Comparison of ENCODE assay signal across 8 cellular contexts in the genomic region with DNA sequence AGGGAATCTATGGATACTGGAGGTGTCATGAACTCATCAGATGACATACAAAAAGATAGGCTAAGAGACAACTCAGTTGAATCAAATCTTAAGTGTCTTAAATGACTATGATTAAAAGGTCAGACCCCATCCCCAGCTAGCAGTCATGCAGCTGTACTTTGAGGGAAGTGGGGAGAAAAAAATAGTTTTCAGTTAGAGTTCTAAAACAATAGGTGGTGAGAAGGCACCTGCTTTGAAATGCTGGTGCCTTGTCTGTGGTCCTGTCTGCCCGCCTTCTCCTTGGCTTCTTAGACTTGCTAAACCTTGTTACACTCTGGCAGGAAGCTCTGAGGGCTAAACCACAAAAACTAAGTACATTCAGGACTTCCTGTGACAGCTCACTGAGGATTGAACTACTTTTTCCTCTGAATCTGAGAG. TPM values are rescaled to one million over a fixed set of nuclear protein-coding genes. Genes with fewer than 3 reads are reported as not detected.
A peak's percentile ranks its signal among the peaks of the same experiment; 100 is the strongest.
DNase-seq lines count a peak whose midpoint lies in the region; ATAC-seq and TF ChIP-seq lines count a peak whose summit lies in the region.

No MANE protein-coding gene starts in this region.

- no peaks in the 10 kb centered on the region for H3K4me1 ChIP-seq in ascending aorta

- no peaks in the 10 kb centered on the region for H3K27me3 ChIP-seq in ascending aorta

- H3K36me3 ChIP-seq in ascending aorta, result no peaks in the 10 kb centered on the region

- intact Hi-C loops in ascending aorta (cut with DNase I), result no loop called here

- no peaks in the 10 kb centered on the region for H3K9me3 ChIP-seq in ascending aorta

- ATAC-seq in GM18873 (IDR thresholded peaks at IDR 0.05; ENCODE audit: low FRiP score, unreplicated experiment), result peak; percentile 81
- peak; percentile 73 for ATAC-seq in HG02943 (IDR thresholded peaks at IDR 0.05; ENCODE audit: low read depth, unreplicated experiment)

- H3K4me3 ChIP-seq in astrocyte of the spinal cord (ENCODE audit: low read depth, low read length) (no peak overlapping the region), ascending aorta (no peak overlapping the region)

- no peak overlapping the region for H3K27ac ChIP-seq in ascending aorta

- in situ Hi-C loops in astrocyte of the spinal cord (cut with HindIII; ENCODE audit: low sequenced_read_pairs), result no loop called here

- DNase-seq in SIG-M5 treated with dmso at 0.1 percent for 504 hours (lab: John Stamatoyannopoulos, UW; ENCODE audit: unreplicated experiment), result peak; percentile 51
- peak; percentile 67 for DNase-seq in astrocyte of the spinal cord (ENCODE audit: low read depth, low spot score)
- DNase-seq in stimulated activated naive CD4-positive, alpha-beta T cell treated with Interleukin-2 at 50 U/mL for 16 hours (lab: John Stamatoyannopoulos, UW), result peak; percentile 72
- DNase-seq in SHP77 treated with DMSO at 0.1 percent for 48 hours (lab: John Stamatoyannopoulos, UW), result no peak
- no peak for DNase-seq in DMS 273 treated with DMSO at 0.1 percent for 48 hours (lab: John Stamatoyannopoulos, UW)
- no peak for DNase-seq in ascending aorta (ENCODE audit: low spot score in 2 of 2)

- TF ChIP-seq CTCF in astrocyte of the spinal cord (IDR thresholded peaks at IDR 0.05; ENCODE audit: low read depth, low read length) (no peak), ascending aorta (IDR thresholded peaks at IDR 0.05) (no peak)

RNA-seq across cellular contexts. Expression of a gene that starts 15.3 kb away (rescaled TPM):
- not detected for total RNA-seq in ascending aorta

Comparison
In these comparisons a context has a peak if more than half of its experiments do, and no peak if none do; other contexts are left out.
1. DNase-seq: peak in SIG-M5 treated with dmso at 0.1 percent for 504 hours (single experiment), astrocyte of the spinal cord (single experiment) and stimulated activated naive CD4-positive, alpha-beta T cell treated with Interleukin-2 at 50 U/mL for 16 hours (single experiment); none in SHP77 treated with DMSO at 0.1 percent for 48 hours (single experiment), DMS 273 treated with DMSO at 0.1 percent for 48 hours (single experiment) and ascending aorta (0 of 2).